Comparison of ENCODE assay signal across 25 cellular contexts in genomic region chr10:126650164-126650563, GRCh38. TPM values are rescaled to one million over a fixed set of nuclear protein-coding genes. Genes with fewer than 3 reads are reported as not detected.
A peak's percentile ranks its signal among the peaks of the same experiment; 100 is the strongest.
DNase-seq lines count a peak whose midpoint lies in the region; ATAC-seq, FAIRE-seq and TF ChIP-seq lines count a peak whose summit lies in the region.
"Had no signal": no experiment of that assay in that cellular context is flagged by ENCODE, and none has a peak within 500 bp of the region (broad histone marks: within the 10 kb centered on the region; RNA-seq: fewer than 3 reads in every experiment).

No MANE protein-coding gene starts in this region.

- ATAC-seq in foreskin keratinocyte: peak; percentile 7
- ATAC-seq in HG03039 (IDR thresholded peaks at IDR 0.05; ENCODE audit: unreplicated experiment): no peak
- ATAC-seq: GM12878 had no signal

- H3K4me1 ChIP-seq in foreskin keratinocyte (peaks cover 11% of the 10 kb centered on the region), small intestine (ENCODE audit: control insufficient read depth in 2 of 2, insufficient read depth in 1 of 2, low read depth in 1 of 2, low read length in 1 of 2) (no peaks in the 10 kb centered on the region), tibial nerve (no peaks in the 10 kb centered on the region), testis (no peaks in the 10 kb centered on the region)
- H3K4me1 ChIP-seq: BE2C had no signal

- intact Hi-C loops in testis (cut with DNase I; ENCODE audit: low total_unique reads): no loop called here

- H3K9me3 ChIP-seq in small intestine (ENCODE audit: control insufficient read depth, low read depth) (no peaks in the 10 kb centered on the region), tibial nerve (no peaks in the 10 kb centered on the region), testis (no peaks in the 10 kb centered on the region)
- H3K9me3 ChIP-seq: BE2C had no signal

- no peak overlapping the region for H3K27ac ChIP-seq in foreskin keratinocyte
- no peak overlapping the region for H3K27ac ChIP-seq in small intestine (ENCODE audit: low read depth in 1 of 2, low read length in 1 of 2)
- no peak overlapping the region for H3K27ac ChIP-seq in tibial nerve
- no peak overlapping the region for H3K27ac ChIP-seq in testis
- H3K27ac ChIP-seq: HL-60 had no signal

- H3K36me3 ChIP-seq in small intestine (ENCODE audit: control insufficient read depth in 2 of 2, insufficient read depth in 2 of 2, low read length in 2 of 2): no peaks in the 10 kb centered on the region
- no peaks in the 10 kb centered on the region for H3K36me3 ChIP-seq in tibial nerve
- no peaks in the 10 kb centered on the region for H3K36me3 ChIP-seq in testis (ENCODE audit: low read depth, missing control alignments)
- H3K36me3 ChIP-seq: BE2C had no signal

- H3K27me3 ChIP-seq in foreskin keratinocyte: no peaks in the 10 kb centered on the region
- no peaks in the 10 kb centered on the region for H3K27me3 ChIP-seq in small intestine (ENCODE audit: control insufficient read depth in 2 of 2, insufficient read depth in 2 of 2, low read length in 2 of 2)
- no peaks in the 10 kb centered on the region for H3K27me3 ChIP-seq in tibial nerve
- no peaks in the 10 kb centered on the region for H3K27me3 ChIP-seq in testis
- H3K27me3 ChIP-seq: BE2C had no signal

- no peak overlapping the region for H3K4me3 ChIP-seq in small intestine (ENCODE audit: low read depth in 1 of 2, low read length in 2 of 2)
- no peak overlapping the region for H3K4me3 ChIP-seq in tibial nerve
- H3K4me3 ChIP-seq in testis: no peak overlapping the region
- H3K4me3 ChIP-seq: GM12878 had no signal

- FAIRE-seq in small intestine (lab: Jason Lieb, UNC): no peak
- FAIRE-seq: A204.1, GM12878, H1 had no signal

- TF ChIP-seq CTCF in foreskin keratinocyte (conservative IDR thresholded peaks at IDR 0.05): no peak
- TF ChIP-seq CTCF in tibial nerve (IDR thresholded peaks at IDR 0.05): no peak
- TF ChIP-seq CTCF in testis (IDR thresholded peaks at IDR 0.05): no peak

- peak; percentile 49 for DNase-seq in LHCN-M2 (ENCODE audit: low read depth)
- DNase-seq in astrocyte of the hippocampus (ENCODE audit: low read depth, low spot score): peak; percentile 33
- DNase-seq in foreskin keratinocyte: no peak
- peak; percentile 2 for DNase-seq in small intestine
- DNase-seq in tibial nerve (ENCODE audit: low spot score in 2 of 2): no peak
- no peak for DNase-seq in testis
- no peak for DNase-seq in NCI-H2171 (lab: John Stamatoyannopoulos, UW)
- DNase-seq: ACHN; BE2C; C1 segment of cervical spinal cord; CD4-positive, CD25-positive, alpha-beta regulatory T cell; CD8-positive, alpha-beta memory T cell; COR-L47; DMS 273 treated with DMSO at 0.1 percent for 48 hours; DMS53; DND-41; EL; H9 had no signal

- 47 to 73% (median 58%) methylated on average over 7 of the region's 7 CpGs for WGBS in small intestine, 3 donors
- WGBS in tibial nerve, 2 donors: 90 to 93% methylated on average over 7 of the region's 7 CpGs
- WGBS in testis, 2 donors: 81 to 84% methylated on average over 7 of the region's 7 CpGs

- TF ChIP-seq POLR2A in tibial nerve (IDR thresholded peaks at IDR 0.05) (no peak), testis (IDR thresholded peaks at IDR 0.05) (no peak)

- no peak for TF ChIP-seq EP300 in tibial nerve (IDR thresholded peaks at IDR 0.05)

RNA-seq across cellular contexts. Expression of gene C10orf90, which starts 20.3 kb away (rescaled TPM):
- 1.0 and 2.7 TPM in 2 replicates for total RNA-seq in LHCN-M2 (2014; rRNA removed)
- polyA plus RNA-seq in LHCN-M2 (2012): 0.39 TPM
- total RNA-seq in foreskin keratinocyte: not detected in 2 replicates
- not detected in 2 replicates for polyA plus RNA-seq in foreskin keratinocyte
- polyA plus RNA-seq in small intestine: not detected
- not detected for total RNA-seq in tibial nerve
- total RNA-seq in testis: 10 to 100 TPM in 1 of 2 donors, 1 to 10 TPM in 1; 4.3 to 10.3 TPM
- polyA plus RNA-seq in testis (ENCODE audit: insufficient read depth, low read depth, low replicate concordance): 17.6 TPM
- total RNA-seq: CD4-positive, CD25-positive, alpha-beta regulatory T cell; CD8-positive, alpha-beta memory T cell; G401; GM12878; H1; H9; HT1080 had no signal
- polyA plus RNA-seq: CD4-positive, CD25-positive, alpha-beta regulatory T cell; CD8-positive, alpha-beta memory T cell had no signal

Comparison
In these comparisons a context has a peak if more than half of its experiments do, and no peak if none do; other contexts are left out.
1. DNase-seq: peak in LHCN-M2 (single experiment), astrocyte of the hippocampus (single experiment) and small intestine (single experiment); none in foreskin keratinocyte (0 of 2), tibial nerve (0 of 2), testis (single experiment) and NCI-H2171 (single experiment).